Comparison of ENCODE assay signal across 12 cellular contexts in the genomic region with DNA sequence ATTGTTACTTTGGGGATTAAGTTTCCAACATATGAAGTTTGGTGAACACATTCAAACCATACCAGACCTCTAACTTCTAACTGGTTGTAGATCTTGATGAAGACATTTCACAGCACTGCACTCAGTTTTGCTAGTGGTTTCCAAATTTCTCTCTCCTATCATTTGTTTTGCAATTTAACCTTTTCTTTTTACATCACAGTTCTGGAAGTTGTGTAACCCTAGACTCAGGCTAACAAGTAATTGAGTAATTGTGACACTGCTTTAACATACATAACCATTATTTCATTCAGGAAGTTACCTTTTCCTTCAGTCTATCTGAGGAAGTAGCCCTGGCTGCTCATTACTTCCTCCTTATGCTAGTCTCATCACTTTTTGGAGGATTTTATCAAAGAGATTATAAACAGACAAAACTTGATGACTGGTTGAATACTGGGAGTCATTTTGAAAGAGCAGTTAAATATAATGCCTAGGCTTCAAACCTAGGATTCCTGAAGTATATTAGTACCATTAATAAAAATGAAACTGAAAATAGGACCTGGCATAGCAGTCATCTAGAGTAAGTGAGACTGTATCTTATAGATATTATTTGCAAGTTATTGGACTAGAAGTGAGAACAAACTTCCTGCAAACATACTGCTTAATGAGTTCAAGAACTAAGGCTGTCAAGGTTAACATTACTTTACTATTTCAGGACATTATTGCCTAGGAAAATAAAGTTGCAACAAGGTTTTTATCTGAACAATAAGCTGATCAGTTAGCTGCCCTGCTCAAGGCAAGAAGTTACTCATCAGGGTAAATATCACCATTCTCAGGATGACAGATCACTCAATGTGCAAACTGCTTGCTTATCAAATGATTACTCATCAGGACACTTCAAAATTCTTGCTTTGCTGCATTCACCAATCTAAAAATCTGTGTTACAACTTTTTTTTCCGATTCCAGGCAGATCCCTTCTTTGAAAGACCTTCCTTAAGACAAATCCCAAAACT. TPM values are rescaled to one million over a fixed set of nuclear protein-coding genes. Genes with fewer than 3 reads are reported as not detected.
DNase-seq lines count a peak whose midpoint lies in the region; ATAC-seq and TF ChIP-seq lines count a peak whose summit lies in the region.
"Had no signal": no experiment of that assay in that cellular context is flagged by ENCODE, and none has a peak within 500 bp of the region (broad histone marks: within the 10 kb centered on the region; RNA-seq: fewer than 3 reads in every experiment).

No MANE protein-coding gene starts in this region.

- H3K4me3 Mint-ChIP-seq in activated CD4-positive, alpha-beta T cell treated with anti-CD3 and anti-CD28 coated beads, Interleukin-2, amount 10 ng/mL, durations not matched to agents 24 days and 14 days: peak overlapping the region; percentile 20

- H2BK15ac ChIP-seq in mesenchymal stem cell (ENCODE audit: low read depth, poor library complexity, severe bottlenecking): no peak overlapping the region

- no peak overlapping the region for H3K14ac ChIP-seq in mesenchymal stem cell (ENCODE audit: low read length in 2 of 2)

- H3K9me3 Mint-ChIP-seq in activated CD4-positive, alpha-beta T cell treated with anti-CD3 and anti-CD28 coated beads, Interleukin-2, amount 10 ng/mL, durations not matched to agents 24 days and 14 days: no peaks in the 10 kb centered on the region

- no peak overlapping the region for H3K4me2 ChIP-seq in mesenchymal stem cell (ENCODE audit: low read length, poor library complexity, severe bottlenecking)

- no peaks in the 10 kb centered on the region for H3K9me3 ChIP-seq in mesenchymal stem cell (ENCODE audit: control insufficient read depth, low read length)
- H3K9me3 ChIP-seq in transverse colon: no peaks in the 10 kb centered on the region
- H3K9me3 ChIP-seq: thyroid gland had no signal

- H3K27me3 Mint-ChIP-seq in activated CD4-positive, alpha-beta T cell treated with anti-CD3 and anti-CD28 coated beads, Interleukin-2, amount 10 ng/mL, durations not matched to agents 24 days and 14 days: no peaks in the 10 kb centered on the region

- H4K91ac ChIP-seq in mesenchymal stem cell (ENCODE audit: low read length): no peak overlapping the region

- H3K79me1 ChIP-seq in mesenchymal stem cell (replicated peaks; ENCODE audit: low read length, poor library complexity, severe bottlenecking): no peaks in the 10 kb centered on the region

- H3K4me1 ChIP-seq in mesenchymal stem cell (ENCODE audit: control insufficient read depth, insufficient read depth, low read depth, low read length) (no peaks in the 10 kb centered on the region), transverse colon (no peaks in the 10 kb centered on the region)
- H3K4me1 ChIP-seq: thyroid gland had no signal

- H3K27me3 ChIP-seq in mesenchymal stem cell (ENCODE audit: control insufficient read depth in 1 of 2, insufficient read depth in 1 of 2, low read length in 2 of 2): no peaks in the 10 kb centered on the region
- no peaks in the 10 kb centered on the region for H3K27me3 ChIP-seq in transverse colon
- H3K27me3 ChIP-seq: thyroid gland had no signal

- intact Hi-C loops in activated CD4-positive, alpha-beta T cell treated with anti-CD3 and anti-CD28 coated beads, Interleukin-2, amount 10 ng/mL, durations not matched to agents 24 days and 14 days (cut with micrococcal nuclease): loop anchor here (10.0 kb wide), 4 partner anchors 89 to 1079 kb away; no protein-coding TSS in a partner anchor
- intact Hi-C loops in transverse colon (cut with DNase I; ENCODE audit: low total_unique reads): no loop called here

- no peak for TF ChIP-seq EP300 in transverse colon (IDR thresholded peaks at IDR 0.05; ENCODE audit: low read depth)

- ATAC-seq in HG02840 (IDR thresholded peaks at IDR 0.05; ENCODE audit: low FRiP score, unreplicated experiment) (peak; percentile 72), GM19452 (IDR thresholded peaks at IDR 0.05; ENCODE audit: unreplicated experiment) (no peak)

- TF ChIP-seq CTCF in transverse colon (IDR thresholded peaks at IDR 0.05): no peak

- 54% methylated on average over 1 of the region's 1 CpG for WGBS in mesenchymal stem cell
- WGBS in transverse colon (ENCODE audit: low coverage in 1 of 2), 2 donors: 47 to 60% methylated on average over 1 of the region's 1 CpG

- no peaks in the 10 kb centered on the region for H3K36me3 Mint-ChIP-seq in activated CD4-positive, alpha-beta T cell treated with anti-CD3 and anti-CD28 coated beads, Interleukin-2, amount 10 ng/mL, durations not matched to agents 24 days and 14 days (ENCODE audit: low read depth)

- H2BK120ac ChIP-seq in mesenchymal stem cell (ENCODE audit: low read depth, low read length): no peak overlapping the region

- no peak overlapping the region for H2BK12ac ChIP-seq in mesenchymal stem cell (ENCODE audit: low read length in 2 of 2)

- H2AK5ac ChIP-seq in mesenchymal stem cell (ENCODE audit: low read length, severe bottlenecking): no peak overlapping the region

- H3K36me3 ChIP-seq in mesenchymal stem cell (ENCODE audit: control insufficient read depth in 1 of 2, insufficient read depth in 2 of 2, low read depth in 1 of 2, low read length in 2 of 2): no peaks in the 10 kb centered on the region
- H3K36me3 ChIP-seq in transverse colon: no peaks in the 10 kb centered on the region
- H3K36me3 ChIP-seq: thyroid gland had no signal

- DNase-seq in activated CD4-positive, alpha-beta T cell treated with anti-CD3 and anti-CD28 coated beads, Interleukin-2, amount 10 ng/mL, durations not matched to agents 24 days and 14 days: no peak
- no peak for DNase-seq in activated CD4-positive, alpha-beta T cell treated with anti-CD3 and anti-CD28 coated beads for 4 hours
- DNase-seq in NOMO-1 (lab: John Stamatoyannopoulos, UW; ENCODE audit: unreplicated experiment in 2 of 2) (peak; percentile 39 to 81), mesenchymal stem cell (peak; percentile 33), transverse colon (no peak), AG20443 (ENCODE audit: low spot score) (no peak)
- DNase-seq: NCI-H1092 treated with DMSO at 0.1 percent for 48 hours, thyroid gland had no signal

- H3K4me1 Mint-ChIP-seq in activated CD4-positive, alpha-beta T cell treated with anti-CD3 and anti-CD28 coated beads, Interleukin-2, amount 10 ng/mL, durations not matched to agents 24 days and 14 days: peaks cover 15% of the 10 kb centered on the region

- H3K27ac Mint-ChIP-seq in activated CD4-positive, alpha-beta T cell treated with anti-CD3 and anti-CD28 coated beads, Interleukin-2, amount 10 ng/mL, durations not matched to agents 24 days and 14 days: peak overlapping the region; percentile 80

- no peak overlapping the region for H3K4ac ChIP-seq in mesenchymal stem cell (ENCODE audit: low read depth in 1 of 2, low read length in 2 of 2)

- H4K8ac ChIP-seq in mesenchymal stem cell (ENCODE audit: low read length): no peak overlapping the region

- H3K18ac ChIP-seq in mesenchymal stem cell (ENCODE audit: low read depth in 1 of 2, low read length in 2 of 2): no peak overlapping the region

- H3K23ac ChIP-seq in mesenchymal stem cell (ENCODE audit: low read length in 2 of 2): no peak overlapping the region

- no peak overlapping the region for H2BK5ac ChIP-seq in mesenchymal stem cell (ENCODE audit: low read depth, low read length, poor library complexity, severe bottlenecking)

- no peak overlapping the region for H2AFZ ChIP-seq in mesenchymal stem cell (ENCODE audit: low read depth, low read length)

- no peak for TF ChIP-seq POLR2A in transverse colon (IDR thresholded peaks at IDR 0.05)

- no peak overlapping the region for H3K9ac ChIP-seq in mesenchymal stem cell (ENCODE audit: low read length)

- H3K4me3 ChIP-seq in mesenchymal stem cell (ENCODE audit: insufficient read depth in 1 of 2, low read depth in 1 of 2, low read length in 2 of 2) (no peak overlapping the region), transverse colon (no peak overlapping the region)
- H3K4me3 ChIP-seq: thyroid gland had no signal

- in situ Hi-C loops in transverse colon (cut with MboI; ENCODE audit: low pct_ligation_motif_present in 1 of 4, low pct_unique_long_range_greater_than_20kb in 1 of 4, low sequenced_read_pairs in 3 of 4): no loop called here

- H3K27ac ChIP-seq in mesenchymal stem cell (ENCODE audit: low read length, poor library complexity, severe bottlenecking) (no peak overlapping the region), transverse colon (no peak overlapping the region)
- H3K27ac ChIP-seq: thyroid gland had no signal

RNA-seq across cellular contexts. Expression of a gene that starts 25.6 kb away (rescaled TPM):
- total RNA-seq in activated CD4-positive, alpha-beta T cell treated with anti-CD3 and anti-CD28 coated beads, Interleukin-2, amount 10 ng/mL, durations not matched to agents 24 days and 14 days: not detected in 2 replicates
- not detected for polyA plus RNA-seq in mesenchymal stem cell (2013, experiment 1 of 2)
- not detected for polyA plus RNA-seq in mesenchymal stem cell (2013, experiment 2 of 2)
- total RNA-seq in transverse colon: not detected
- total RNA-seq: cardiac septum, skeletal muscle tissue had no signal

Comparison
In these comparisons a context has a peak if more than half of its experiments do, and no peak if none do; other contexts are left out.
1. DNase-seq: peak in NOMO-1 (2 of 2) and mesenchymal stem cell (single experiment); none in activated CD4-positive, alpha-beta T cell treated with anti-CD3 and anti-CD28 coated beads, Interleukin-2, amount 10 ng/mL, durations not matched to agents 24 days and 14 days (single experiment), activated CD4-positive, alpha-beta T cell treated with anti-CD3 and anti-CD28 coated beads for 4 hours (0 of 2), transverse colon (single experiment) and AG20443 (single experiment).